In the genomic region with DNA sequence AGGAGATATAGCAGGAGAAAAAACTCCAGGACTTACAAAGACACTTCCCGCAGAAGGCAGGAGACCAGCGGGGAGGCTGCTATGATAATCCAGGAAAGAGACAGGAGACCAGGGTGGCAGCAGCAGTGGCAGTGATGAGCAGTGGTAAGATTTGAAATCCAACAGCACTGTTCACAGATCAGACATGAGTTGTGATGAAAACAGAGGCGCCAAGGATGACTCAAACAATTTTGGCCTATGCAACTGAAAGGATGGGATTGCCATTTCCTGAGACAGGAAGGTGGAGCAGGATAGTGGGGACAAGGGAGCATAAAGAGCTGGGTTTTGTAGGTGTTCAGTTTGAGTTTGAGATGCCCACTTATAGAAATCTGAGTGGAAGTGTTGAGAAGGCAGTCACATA, we compare ENCODE assay signal across 2 cellular contexts.
TF ChIP-seq lines count a peak whose summit lies in the region.

No MANE protein-coding gene starts in this region.

TF ChIP-seq in SK-N-SH treated with all-trans-retinoic acid at 6 μM for 48 hours, 23 proteins besides CTCF, POLR2A, EP300 and RAD21 (continued from another document):
- no peak for TF ChIP-seq ZNF565 (CRISPR knock-in tag; conservative IDR thresholded peaks at IDR 0.05; ENCODE audit: low read depth)
- no peak for TF ChIP-seq SNAI2 (CRISPR knock-in tag; IDR thresholded peaks at IDR 0.05)
- no peak for TF ChIP-seq BACH2 (CRISPR knock-in tag; IDR thresholded peaks at IDR 0.05; ENCODE audit: borderline replicate concordance)
- no peak for TF ChIP-seq TOX (CRISPR knock-in tag; IDR thresholded peaks at IDR 0.05; ENCODE audit: borderline replicate concordance)
- TF ChIP-seq ZNF8 (CRISPR knock-in tag; IDR thresholded peaks at IDR 0.05): no peak
- no peak for TF ChIP-seq ARNTL (CRISPR knock-in tag; IDR thresholded peaks at IDR 0.05; ENCODE audit: borderline replicate concordance, low read depth)
- TF ChIP-seq, protein P1, sequence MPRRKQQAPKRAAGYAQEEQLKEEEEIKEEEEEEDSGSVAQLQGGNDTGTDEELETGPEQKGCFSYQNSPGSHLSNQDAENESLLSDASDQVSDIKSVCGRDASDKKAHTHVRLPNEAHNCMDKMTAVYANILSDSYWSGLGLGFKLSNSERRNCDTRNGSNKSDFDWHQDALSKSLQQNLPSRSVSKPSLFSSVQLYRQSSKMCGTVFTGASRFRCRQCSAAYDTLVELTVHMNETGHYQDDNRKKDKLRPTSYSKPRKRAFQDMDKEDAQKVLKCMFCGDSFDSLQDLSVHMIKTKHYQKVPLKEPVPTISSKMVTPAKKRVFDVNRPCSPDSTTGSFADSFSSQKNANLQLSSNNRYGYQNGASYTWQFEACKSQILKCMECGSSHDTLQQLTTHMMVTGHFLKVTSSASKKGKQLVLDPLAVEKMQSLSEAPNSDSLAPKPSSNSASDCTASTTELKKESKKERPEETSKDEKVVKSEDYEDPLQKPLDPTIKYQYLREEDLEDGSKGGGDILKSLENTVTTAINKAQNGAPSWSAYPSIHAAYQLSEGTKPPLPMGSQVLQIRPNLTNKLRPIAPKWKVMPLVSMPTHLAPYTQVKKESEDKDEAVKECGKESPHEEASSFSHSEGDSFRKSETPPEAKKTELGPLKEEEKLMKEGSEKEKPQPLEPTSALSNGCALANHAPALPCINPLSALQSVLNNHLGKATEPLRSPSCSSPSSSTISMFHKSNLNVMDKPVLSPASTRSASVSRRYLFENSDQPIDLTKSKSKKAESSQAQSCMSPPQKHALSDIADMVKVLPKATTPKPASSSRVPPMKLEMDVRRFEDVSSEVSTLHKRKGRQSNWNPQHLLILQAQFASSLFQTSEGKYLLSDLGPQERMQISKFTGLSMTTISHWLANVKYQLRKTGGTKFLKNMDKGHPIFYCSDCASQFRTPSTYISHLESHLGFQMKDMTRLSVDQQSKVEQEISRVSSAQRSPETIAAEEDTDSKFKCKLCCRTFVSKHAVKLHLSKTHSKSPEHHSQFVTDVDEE (CRISPR knock-in tag; IDR thresholded peaks at IDR 0.05): no peak
- no peak for TF ChIP-seq RARB (CRISPR knock-in tag; IDR thresholded peaks at IDR 0.05)
- no peak for TF ChIP-seq GLIS3 (CRISPR knock-in tag; IDR thresholded peaks at IDR 0.05)
- no peak for TF ChIP-seq ESRRG (CRISPR knock-in tag; IDR thresholded peaks at IDR 0.05)

TF ChIP-seq in SK-N-SH, 30 proteins besides CTCF, POLR2A, EP300 and RAD21 (continued from another document):
- TF ChIP-seq, protein P2, sequence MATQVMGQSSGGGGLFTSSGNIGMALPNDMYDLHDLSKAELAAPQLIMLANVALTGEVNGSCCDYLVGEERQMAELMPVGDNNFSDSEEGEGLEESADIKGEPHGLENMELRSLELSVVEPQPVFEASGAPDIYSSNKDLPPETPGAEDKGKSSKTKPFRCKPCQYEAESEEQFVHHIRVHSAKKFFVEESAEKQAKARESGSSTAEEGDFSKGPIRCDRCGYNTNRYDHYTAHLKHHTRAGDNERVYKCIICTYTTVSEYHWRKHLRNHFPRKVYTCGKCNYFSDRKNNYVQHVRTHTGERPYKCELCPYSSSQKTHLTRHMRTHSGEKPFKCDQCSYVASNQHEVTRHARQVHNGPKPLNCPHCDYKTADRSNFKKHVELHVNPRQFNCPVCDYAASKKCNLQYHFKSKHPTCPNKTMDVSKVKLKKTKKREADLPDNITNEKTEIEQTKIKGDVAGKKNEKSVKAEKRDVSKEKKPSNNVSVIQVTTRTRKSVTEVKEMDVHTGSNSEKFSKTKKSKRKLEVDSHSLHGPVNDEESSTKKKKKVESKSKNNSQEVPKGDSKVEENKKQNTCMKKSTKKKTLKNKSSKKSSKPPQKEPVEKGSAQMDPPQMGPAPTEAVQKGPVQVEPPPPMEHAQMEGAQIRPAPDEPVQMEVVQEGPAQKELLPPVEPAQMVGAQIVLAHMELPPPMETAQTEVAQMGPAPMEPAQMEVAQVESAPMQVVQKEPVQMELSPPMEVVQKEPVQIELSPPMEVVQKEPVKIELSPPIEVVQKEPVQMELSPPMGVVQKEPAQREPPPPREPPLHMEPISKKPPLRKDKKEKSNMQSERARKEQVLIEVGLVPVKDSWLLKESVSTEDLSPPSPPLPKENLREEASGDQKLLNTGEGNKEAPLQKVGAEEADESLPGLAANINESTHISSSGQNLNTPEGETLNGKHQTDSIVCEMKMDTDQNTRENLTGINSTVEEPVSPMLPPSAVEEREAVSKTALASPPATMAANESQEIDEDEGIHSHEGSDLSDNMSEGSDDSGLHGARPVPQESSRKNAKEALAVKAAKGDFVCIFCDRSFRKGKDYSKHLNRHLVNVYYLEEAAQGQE (IDR thresholded peaks at IDR 0.05; ENCODE audit: low read depth, low read length): no peak
- TF ChIP-seq MEF2A (IDR thresholded peaks at IDR 0.05; ENCODE audit: borderline replicate concordance, low read depth): no peak
- TF ChIP-seq RFX5 (IDR thresholded peaks at IDR 0.05; ENCODE audit: low read length): no peak
- no peak for TF ChIP-seq POLR2AphosphoS5 (IDR thresholded peaks at IDR 0.05; ENCODE audit: low read depth, low read length)
- TF ChIP-seq FOXM1 (IDR thresholded peaks at IDR 0.05; ENCODE audit: low read depth): no peak
- TF ChIP-seq, protein P3, sequence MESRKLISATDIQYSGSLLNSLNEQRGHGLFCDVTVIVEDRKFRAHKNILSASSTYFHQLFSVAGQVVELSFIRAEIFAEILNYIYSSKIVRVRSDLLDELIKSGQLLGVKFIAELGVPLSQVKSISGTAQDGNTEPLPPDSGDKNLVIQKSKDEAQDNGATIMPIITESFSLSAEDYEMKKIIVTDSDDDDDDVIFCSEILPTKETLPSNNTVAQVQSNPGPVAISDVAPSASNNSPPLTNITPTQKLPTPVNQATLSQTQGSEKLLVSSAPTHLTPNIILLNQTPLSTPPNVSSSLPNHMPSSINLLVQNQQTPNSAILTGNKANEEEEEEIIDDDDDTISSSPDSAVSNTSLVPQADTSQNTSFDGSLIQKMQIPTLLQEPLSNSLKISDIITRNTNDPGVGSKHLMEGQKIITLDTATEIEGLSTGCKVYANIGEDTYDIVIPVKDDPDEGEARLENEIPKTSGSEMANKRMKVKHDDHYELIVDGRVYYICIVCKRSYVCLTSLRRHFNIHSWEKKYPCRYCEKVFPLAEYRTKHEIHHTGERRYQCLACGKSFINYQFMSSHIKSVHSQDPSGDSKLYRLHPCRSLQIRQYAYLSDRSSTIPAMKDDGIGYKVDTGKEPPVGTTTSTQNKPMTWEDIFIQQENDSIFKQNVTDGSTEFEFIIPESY (IDR thresholded peaks at IDR 0.05; ENCODE audit: borderline replicate concordance, low read depth): no peak
